ENCODE assay signal across 15 cellular contexts in genomic region chr4:85761803-85762202, GRCh38.
DNase-seq lines count a peak whose midpoint lies in the region; ATAC-seq, FAIRE-seq and TF ChIP-seq lines count a peak whose summit lies in the region.
"Had no signal": no experiment of that assay in that cellular context is flagged by ENCODE, and none has a peak within 500 bp of the region (broad histone marks: within the 10 kb centered on the region; RNA-seq: fewer than 3 reads in every experiment).

No MANE protein-coding gene starts in this region.

- DNase-seq in SJSA1 (ENCODE audit: low read depth in 1 of 2, low spot score in 2 of 2) = no peak
- DNase-seq in fibroblast of mammary gland (ENCODE audit: low read depth) = peak; percentile 76
- peak in 2 of 3 donors; percentile 33 to 54 for DNase-seq in mucosa of descending colon
- no peak for DNase-seq in thoracic aorta (ENCODE audit: low spot score)
- DNase-seq in small intestine = no peak
- no peak for DNase-seq in SKM-1 treated with dmso at 0.1 percent for 144 hours (lab: John Stamatoyannopoulos, UW; ENCODE audit: unreplicated experiment)
- no peak for DNase-seq in glomerular visceral epithelial cell (ENCODE audit: extremely low spot score)
- no peak for DNase-seq in cortex of kidney (lab: John Stamatoyannopoulos, UW)
- DNase-seq: activated T-cell treated with anti-CD3 and anti-CD28 coated beads, Interleukin-2, amount 50 U/mL, for 24 hours; NCI-H146; NCI-H69; occipital lobe; SHP77 had no signal

- H3K36me3 ChIP-seq in SJSA1 = no peaks in the 10 kb centered on the region
- H3K36me3 ChIP-seq in mucosa of descending colon (ENCODE audit: low read depth) = no peaks in the 10 kb centered on the region
- H3K36me3 ChIP-seq in thoracic aorta = no peaks in the 10 kb centered on the region
- no peaks in the 10 kb centered on the region for H3K36me3 ChIP-seq in small intestine (ENCODE audit: control insufficient read depth in 2 of 2, insufficient read depth in 2 of 2, low read length in 2 of 2)
- H3K36me3 ChIP-seq: HAP-1 had no signal

- WGBS in small intestine, 3 donors = 51 to 59% (median 54%) methylated on average over 3 of the region's 3 CpGs

- H3K4me1 ChIP-seq in SJSA1 (replicated peaks) (peaks cover 23% of the 10 kb centered on the region), mucosa of descending colon (ENCODE audit: low read depth) (no peaks in the 10 kb centered on the region), thoracic aorta (ENCODE audit: control insufficient read depth in 1 of 2, low read depth in 2 of 2) (peaks cover 12 to 19% of the 10 kb centered on the region in 2 donors), small intestine (ENCODE audit: control insufficient read depth in 2 of 2, insufficient read depth in 1 of 2, low read depth in 1 of 2, low read length in 1 of 2) (peaks cover 0 to 3% of the 10 kb centered on the region in 2 donors)

- H3K9me3 ChIP-seq in SJSA1 (replicated peaks) = no peaks in the 10 kb centered on the region
- no peaks in the 10 kb centered on the region for H3K9me3 ChIP-seq in mucosa of descending colon
- H3K9me3 ChIP-seq in thoracic aorta = no peaks in the 10 kb centered on the region
- H3K9me3 ChIP-seq in small intestine (ENCODE audit: control insufficient read depth, low read depth) = no peaks in the 10 kb centered on the region
- H3K9me3 ChIP-seq: HAP-1 had no signal

- no peak overlapping the region for H3K4me3 ChIP-seq in SJSA1
- no peak overlapping the region for H3K4me3 ChIP-seq in fibroblast of mammary gland (ENCODE audit: control insufficient read depth, low read depth, low read length)
- H3K4me3 ChIP-seq in mucosa of descending colon = no peak overlapping the region
- H3K4me3 ChIP-seq in thoracic aorta = peak overlapping the region; percentile 49
- no peak overlapping the region for H3K4me3 ChIP-seq in small intestine (ENCODE audit: low read depth in 1 of 2, low read length in 2 of 2)
- H3K4me3 ChIP-seq: HAP-1 had no signal

- TF ChIP-seq CTCF in fibroblast of mammary gland (conservative IDR thresholded peaks at IDR 0.05; ENCODE audit: control insufficient read depth, insufficient read depth, low read depth, low read length) (no peak), mucosa of descending colon (IDR thresholded peaks at IDR 0.05) (no peak), thoracic aorta (IDR thresholded peaks at IDR 0.05) (no peak)

- no peak for FAIRE-seq in small intestine (lab: Jason Lieb, UNC)

- ATAC-seq in mucosa of descending colon (peak; percentile 46), thoracic aorta (ENCODE audit: insufficient number of reproducible peaks, low FRiP score, low read depth) (no peak)
- ATAC-seq: esophagus mucosa had no signal

- intact Hi-C loops in mucosa of descending colon (cut with DNase I, micrococcal nuclease) = no loop called here

- H3K27me3 ChIP-seq in SJSA1 (replicated peaks) (no peaks in the 10 kb centered on the region), thoracic aorta (replicated peaks; ENCODE audit: insufficient read depth) (no peaks in the 10 kb centered on the region), small intestine (ENCODE audit: control insufficient read depth in 2 of 2, insufficient read depth in 2 of 2, low read length in 2 of 2) (no peaks in the 10 kb centered on the region)

- H3K27ac ChIP-seq in SJSA1 (peak overlapping the region; percentile 38), thoracic aorta (peak overlapping the region; percentile 13 to 70), small intestine (ENCODE audit: low read depth in 1 of 2, low read length in 1 of 2) (no peak overlapping the region)

Comparison
In these comparisons a context has a peak if more than half of its experiments do, and no peak if none do; other contexts are left out.
1. DNase-seq: peak in fibroblast of mammary gland (single experiment) and mucosa of descending colon (2 of 3); none in SJSA1 (0 of 2), thoracic aorta (single experiment), small intestine (single experiment), SKM-1 treated with dmso at 0.1 percent for 144 hours (single experiment), glomerular visceral epithelial cell (single experiment) and cortex of kidney (single experiment).
2. H3K27ac ChIP-seq: peak in SJSA1 (single experiment) and thoracic aorta (2 of 2); none in small intestine (0 of 2).